Comparison of ENCODE assay signal across 23 cellular contexts in the genomic region with DNA sequence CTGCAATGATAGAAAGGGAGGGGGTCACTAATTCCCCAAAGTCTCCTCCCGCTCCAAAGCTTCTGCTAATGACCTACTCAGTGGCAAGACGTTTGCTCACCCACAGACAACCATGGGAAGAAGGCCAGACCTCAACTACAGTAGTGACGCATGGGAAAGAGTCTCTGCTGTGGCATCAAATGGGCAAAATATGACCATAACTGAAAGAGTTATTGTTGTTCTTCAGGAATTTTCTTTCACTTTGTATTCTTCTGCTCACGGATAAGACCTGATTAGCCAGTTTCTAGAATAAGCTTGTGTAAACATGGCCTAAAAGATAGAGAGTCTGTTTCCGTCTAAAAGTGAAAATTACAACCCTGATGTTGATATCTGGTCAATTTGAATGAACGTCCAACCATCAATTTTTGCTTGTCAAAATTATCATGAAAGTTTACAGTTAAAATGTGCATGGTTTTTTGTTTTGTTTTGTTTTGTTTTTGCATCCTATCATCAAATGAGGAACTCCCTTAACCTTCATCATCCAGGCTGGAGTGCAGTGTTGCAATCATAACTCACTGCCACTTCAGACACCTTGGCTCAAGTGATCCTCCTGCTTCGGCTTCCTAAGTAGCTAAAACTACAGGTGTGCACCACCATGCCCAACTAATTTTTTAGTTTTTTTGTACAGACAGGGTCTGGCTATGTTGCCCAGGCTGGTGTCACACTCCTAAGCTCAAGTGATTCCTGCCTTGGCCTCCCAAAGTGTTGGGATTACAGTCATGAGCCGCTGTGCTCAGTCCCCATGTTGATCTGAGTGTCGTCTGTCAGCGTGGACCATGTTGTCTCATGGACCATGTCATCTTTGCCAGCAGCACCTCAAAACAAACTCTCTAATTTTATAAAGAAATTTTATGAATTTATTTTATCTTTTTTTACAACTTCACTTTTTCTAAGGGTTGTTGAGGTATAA. TPM values are rescaled to one million over a fixed set of nuclear protein-coding genes. Genes with fewer than 3 reads are reported as not detected.
"Had no signal": no experiment of that assay in that cellular context is flagged by ENCODE, and none has a peak within 500 bp of the region (broad histone marks: within the 10 kb centered on the region; RNA-seq: fewer than 3 reads in every experiment).

No MANE protein-coding gene starts in this region.

- ATAC-seq: activated CD8-positive, alpha-beta T cell treated with anti-CD3 and anti-CD28 coated beads for 36 hours; activated T-cell treated with anti-CD3 and anti-CD28 coated beads, Interleukin-2, amount 50 U/mL, for 4 hours; left lung; natural killer cell; upper lobe of right lung; WTC11 had no signal

- DNase-seq: activated CD4-positive, alpha-beta T cell treated with anti-CD3 and anti-CD28 coated beads for 4 hours; activated CD8-positive, alpha-beta T cell treated with anti-CD3 and anti-CD28 coated beads for 36 hours; activated effector memory CD4-positive, alpha-beta T cell treated with Interleukin-2 at 50 U/mL for 16 hours; activated naive CD4-positive, alpha-beta T cell treated with anti-CD3 and anti-CD28 coated beads, Interleukin-2, amount 50 U/mL, for 16 hours; activated T-cell treated with anti-CD3 and anti-CD28 coated beads, Interleukin-2, amount 50 U/mL, for 4 hours; effector CD8-positive, alpha-beta T cell; kidney; left lung; mesenchymal stem cell; natural killer cell; stimulated activated CD4-positive, alpha-beta T cell treated with anti-CD3 and anti-CD28 coated beads, Interleukin-4, amount 100 ng/mL, for 24 hours; stimulated activated CD8-positive, alpha-beta memory T cell treated with anti-CD3 and anti-CD28 coated beads, Interleukin-4, amount 100 ng/mL, for 48 hours; stimulated activated naive CD4-positive, alpha-beta T cell treated with Interleukin-2 at 50 U/mL for 16 hours; T-helper 2 cell; upper lobe of right lung had no signal

- H3K9me3 ChIP-seq: left lung, right atrium auricular region, upper lobe of right lung had no signal

- H3K27ac ChIP-seq: hepatocyte, left lung, right atrium auricular region, skin epidermis, upper lobe of right lung had no signal

- H2AFZ ChIP-seq: hepatocyte had no signal

- H3K36me3 ChIP-seq: left lung, right atrium auricular region, upper lobe of right lung had no signal

- H3K4me1 ChIP-seq: left lung, upper lobe of right lung had no signal

- H3K4me2 ChIP-seq: hepatocyte had no signal

- H3K27me3 ChIP-seq: hepatocyte, right atrium auricular region had no signal

- H3K4me3 ChIP-seq: hepatocyte, left lung, right atrium auricular region, skin epidermis, upper lobe of right lung had no signal

- H3K9me3 Mint-ChIP-seq: activated CD8-positive, alpha-beta T cell treated with anti-CD3 and anti-CD28 coated beads for 36 hours; activated T-cell treated with anti-CD3 and anti-CD28 coated beads, Interleukin-2, amount 50 U/mL, for 4 hours; central memory CD8-positive, alpha-beta T cell; natural killer cell had no signal

- H3K79me2 ChIP-seq: hepatocyte had no signal

- H3K4me3 Mint-ChIP-seq: activated CD8-positive, alpha-beta T cell treated with anti-CD3 and anti-CD28 coated beads for 36 hours; activated T-cell treated with anti-CD3 and anti-CD28 coated beads, Interleukin-2, amount 50 U/mL, for 4 hours; central memory CD8-positive, alpha-beta T cell; natural killer cell; WTC11 had no signal

- H3K36me3 Mint-ChIP-seq: natural killer cell had no signal

- H3K27ac Mint-ChIP-seq: activated CD8-positive, alpha-beta T cell treated with anti-CD3 and anti-CD28 coated beads for 36 hours; natural killer cell; progenitor cell of endocrine pancreas; WTC11 had no signal

RNA-seq across cellular contexts. Expression of a gene that starts 7.0 kb away (rescaled TPM):
- total RNA-seq: activated CD8-positive, alpha-beta T cell treated with anti-CD3 and anti-CD28 coated beads for 36 hours; activated T-cell treated with anti-CD3 and anti-CD28 coated beads, Interleukin-2, amount 50 U/mL, for 4 hours; epithelial cell of proximal tubule; hepatocyte; kidney; left lung; natural killer cell; progenitor cell of endocrine pancreas; right atrium auricular region; upper lobe of right lung; WTC11 had no signal

RNA-seq across cellular contexts. Expression of a gene that starts 10.8 kb away (rescaled TPM):
- total RNA-seq: activated CD8-positive, alpha-beta T cell treated with anti-CD3 and anti-CD28 coated beads for 36 hours; activated T-cell treated with anti-CD3 and anti-CD28 coated beads, Interleukin-2, amount 50 U/mL, for 4 hours; epithelial cell of proximal tubule; hepatocyte; kidney; left lung; natural killer cell; progenitor cell of endocrine pancreas; right atrium auricular region; upper lobe of right lung; WTC11 had no signal
- polyA plus RNA-seq: hepatocyte had no signal

RNA-seq across cellular contexts. Expression of a gene that starts 28.7 kb away (rescaled TPM):
- total RNA-seq: activated CD8-positive, alpha-beta T cell treated with anti-CD3 and anti-CD28 coated beads for 36 hours; activated T-cell treated with anti-CD3 and anti-CD28 coated beads, Interleukin-2, amount 50 U/mL, for 4 hours; epithelial cell of proximal tubule; kidney; left lung; natural killer cell; progenitor cell of endocrine pancreas; right atrium auricular region; upper lobe of right lung; WTC11 had no signal

RNA-seq across cellular contexts. Expression of a gene that starts 38.8 kb away (rescaled TPM):
- total RNA-seq: activated CD8-positive, alpha-beta T cell treated with anti-CD3 and anti-CD28 coated beads for 36 hours; activated T-cell treated with anti-CD3 and anti-CD28 coated beads, Interleukin-2, amount 50 U/mL, for 4 hours; epithelial cell of proximal tubule; hepatocyte; kidney; left lung; natural killer cell; progenitor cell of endocrine pancreas; right atrium auricular region; upper lobe of right lung; WTC11 had no signal
- polyA plus RNA-seq: adipose tissue, hepatocyte had no signal

RNA-seq across cellular contexts. Expression of a gene that starts 48.1 kb away (rescaled TPM):
- total RNA-seq: activated CD8-positive, alpha-beta T cell treated with anti-CD3 and anti-CD28 coated beads for 36 hours; activated T-cell treated with anti-CD3 and anti-CD28 coated beads, Interleukin-2, amount 50 U/mL, for 4 hours; epithelial cell of proximal tubule; kidney; natural killer cell; progenitor cell of endocrine pancreas; WTC11 had no signal
